In the genomic region with DNA sequence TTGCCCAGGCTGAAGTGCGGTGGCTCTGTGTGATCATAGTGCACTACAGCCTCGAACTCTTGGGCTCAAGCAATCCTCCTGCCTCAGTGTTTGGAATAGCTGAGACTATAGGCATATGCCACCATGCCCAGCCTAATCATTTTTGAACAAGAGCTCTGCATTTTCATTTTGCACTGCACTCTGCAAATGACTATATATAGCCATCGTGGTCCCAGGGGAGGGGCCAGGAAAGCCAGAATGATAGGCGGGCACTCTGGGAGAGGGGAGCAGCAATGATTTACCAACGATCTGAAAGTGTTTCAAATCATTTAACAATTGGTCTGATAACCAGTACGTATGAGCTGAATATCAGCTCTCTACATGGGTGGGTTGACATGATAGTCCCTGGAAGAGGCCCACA, we compare ENCODE assay signal across 1 cellular context.
TF ChIP-seq lines count a peak whose summit lies in the region.

No MANE protein-coding gene starts in this region.

TF ChIP-seq in GM12878, 131 proteins besides CTCF, POLR2A, EP300 and RAD21:
- TF ChIP-seq JUND (IDR thresholded peaks at IDR 0.05; ENCODE audit: low read depth, low read length) (no peak), BRCA1 (IDR thresholded peaks at IDR 0.05; ENCODE audit: low read depth, low read length) (no peak), CEBPZ (IDR thresholded peaks at IDR 0.05; ENCODE audit: low read depth, low read length) (no peak), EED (IDR thresholded peaks at IDR 0.05; ENCODE audit: low read depth) (no peak), PML (IDR thresholded peaks at IDR 0.05; ENCODE audit: low read length) (no peak), NFXL1 (IDR thresholded peaks at IDR 0.05; ENCODE audit: borderline replicate concordance) (no peak), MTA2 (IDR thresholded peaks at IDR 0.05; ENCODE audit: low read depth) (no peak), MYB (IDR thresholded peaks at IDR 0.05; ENCODE audit: borderline replicate concordance, low read depth, low read length) (no peak)
- TF ChIP-seq, protein P1, sequence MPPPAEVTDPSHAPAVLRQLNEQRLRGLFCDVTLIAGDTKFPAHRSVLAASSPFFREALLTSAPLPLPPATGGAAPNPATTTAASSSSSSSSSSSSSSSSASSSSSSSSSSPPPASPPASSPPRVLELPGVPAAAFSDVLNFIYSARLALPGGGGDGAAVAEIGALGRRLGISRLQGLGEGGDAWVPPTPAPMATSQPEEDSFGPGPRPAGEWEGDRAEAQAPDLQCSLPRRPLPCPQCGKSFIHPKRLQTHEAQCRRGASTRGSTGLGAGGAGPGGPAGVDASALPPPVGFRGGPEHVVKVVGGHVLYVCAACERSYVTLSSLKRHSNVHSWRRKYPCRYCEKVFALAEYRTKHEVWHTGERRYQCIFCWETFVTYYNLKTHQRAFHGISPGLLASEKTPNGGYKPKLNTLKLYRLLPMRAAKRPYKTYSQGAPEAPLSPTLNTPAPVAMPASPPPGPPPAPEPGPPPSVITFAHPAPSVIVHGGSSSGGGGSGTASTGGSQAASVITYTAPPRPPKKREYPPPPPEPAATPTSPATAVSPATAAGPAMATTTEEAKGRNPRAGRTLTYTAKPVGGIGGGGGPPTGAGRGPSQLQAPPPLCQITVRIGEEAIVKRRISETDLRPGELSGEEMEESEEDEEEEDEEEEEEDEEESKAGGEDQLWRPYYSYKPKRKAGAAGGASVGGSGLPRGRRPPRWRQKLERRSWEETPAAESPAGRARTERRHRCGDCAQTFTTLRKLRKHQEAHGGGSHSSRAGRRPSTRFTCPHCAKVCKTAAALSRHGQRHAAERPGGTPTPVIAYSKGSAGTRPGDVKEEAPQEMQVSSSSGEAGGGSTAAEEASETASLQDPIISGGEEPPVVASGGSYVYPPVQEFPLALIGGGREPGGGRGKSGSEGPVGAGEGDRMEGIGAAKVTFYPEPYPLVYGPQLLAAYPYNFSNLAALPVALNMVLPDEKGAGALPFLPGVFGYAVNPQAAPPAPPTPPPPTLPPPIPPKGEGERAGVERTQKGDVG (CRISPR knock-in tag; IDR thresholded peaks at IDR 0.05) = no peak
TF ChIP-seq in GM12878: peak in this region for 0.
